12 cellular contexts compared by ENCODE assay signal in the genomic region with DNA sequence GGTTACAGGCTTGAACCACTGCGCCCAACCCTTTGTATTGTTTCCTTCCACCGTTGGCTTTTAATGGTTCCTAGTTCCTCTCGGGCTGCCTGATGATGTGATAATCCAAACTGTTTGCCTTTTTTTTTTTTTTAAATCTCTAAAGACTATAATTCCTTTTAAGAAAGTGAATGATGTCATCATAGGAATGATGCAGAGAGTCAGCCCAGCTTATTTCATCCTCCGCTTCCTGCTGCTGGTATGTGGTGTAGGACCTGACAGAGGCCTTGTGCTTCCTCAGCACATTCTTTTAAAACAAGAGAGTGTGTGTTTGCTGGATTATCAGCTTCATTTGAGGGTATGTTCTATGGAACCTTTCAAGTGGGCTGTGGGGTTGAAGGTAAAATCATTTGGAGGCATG.
"Had no signal": no experiment of that assay in that cellular context is flagged by ENCODE, and none has a peak within 500 bp of the region (broad histone marks: within the 10 kb centered on the region; RNA-seq: fewer than 3 reads in every experiment).

No MANE protein-coding gene starts in this region.

- H3K4me1 ChIP-seq: breast epithelium had no signal

- H3K27ac ChIP-seq: breast epithelium, sigmoid colon had no signal

- DNase-seq: activated CD4-positive, alpha-beta T cell treated with anti-CD3 and anti-CD28 coated beads, Interleukin-2, amount 50 U/mL, for 1 hour; activated effector memory CD4-positive, alpha-beta T cell treated with Interleukin-2 at 50 U/mL for 16 hours; activated T-cell treated with anti-CD3 and anti-CD28 coated beads, Interleukin-2, amount 50 U/mL, for 24 hours; hypothalamus; mammary epithelial cell; sigmoid colon; stimulated activated CD4-positive, alpha-beta T cell treated with anti-CD3 and anti-CD28 coated beads, Interleukin-4, amount 100 ng/mL, for 24 hours; stimulated activated naive CD8-positive, alpha-beta T cell treated with anti-CD3 and anti-CD28 coated beads, Interleukin-15, amount 100 ng/mL, for 72 hours; T-helper 2 cell had no signal

- H3K9me3 ChIP-seq: breast epithelium, sigmoid colon had no signal

- ATAC-seq: activated naive CD4-positive, alpha-beta T cell treated with anti-CD3 and anti-CD28 coated beads, Interleukin-2, amount 50 U/mL, for 72 hours; stimulated activated naive CD8-positive, alpha-beta T cell treated with anti-CD3 and anti-CD28 coated beads, Interleukin-15, amount 100 ng/mL, for 72 hours had no signal

- H3K4me3 ChIP-seq: breast epithelium, sigmoid colon had no signal

- H3K27me3 ChIP-seq: breast epithelium, sigmoid colon had no signal

- H3K36me3 ChIP-seq: breast epithelium, sigmoid colon had no signal

- FAIRE-seq: urothelium cell line had no signal
